ENCODE assay signal across 8 cellular contexts in the genomic region with DNA sequence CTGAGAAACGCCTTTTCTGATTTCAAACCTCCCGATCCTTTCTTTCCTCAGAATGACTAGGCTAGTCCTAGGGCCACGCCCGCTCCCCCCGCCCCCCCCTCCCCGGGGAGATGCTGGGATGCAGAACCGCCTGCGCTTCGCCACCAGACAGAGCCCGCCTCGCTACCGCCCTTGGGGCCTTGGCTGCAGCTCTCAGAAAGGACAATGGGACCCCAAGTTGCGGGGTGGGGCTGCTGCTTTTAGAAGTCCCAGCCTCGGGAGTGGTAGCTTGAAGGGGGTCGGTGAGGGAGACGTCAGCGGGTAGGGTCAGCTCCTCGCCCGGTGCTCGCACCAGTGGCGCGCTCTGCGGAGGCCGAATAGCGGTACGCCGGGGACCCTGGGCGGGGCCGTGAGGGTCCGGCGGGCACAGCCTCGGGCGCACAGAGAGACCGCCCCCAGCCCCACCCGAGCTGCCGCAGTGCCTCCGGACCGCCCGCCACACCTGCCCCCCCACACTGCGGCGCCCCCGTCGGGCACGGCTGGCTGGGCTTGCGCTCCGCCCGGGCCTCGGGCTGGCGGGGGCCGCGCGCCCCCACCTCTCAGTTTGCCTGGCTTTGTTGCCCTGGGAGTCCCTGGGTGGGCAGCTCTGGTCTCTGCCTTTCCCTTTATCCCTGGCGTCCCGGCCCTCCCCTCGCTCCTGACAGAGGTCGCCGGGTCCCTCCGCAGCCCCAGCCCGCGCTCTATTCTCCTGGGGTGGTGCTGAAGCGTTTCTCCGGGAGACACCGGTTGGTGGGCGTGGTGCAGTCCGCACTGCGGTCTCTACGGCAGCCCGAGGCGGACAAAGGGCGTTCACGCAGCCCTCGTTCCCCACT. TPM values are rescaled to one million over a fixed set of nuclear protein-coding genes. Genes with fewer than 3 reads are reported as not detected.
DNase-seq lines count a peak whose midpoint lies in the region; ATAC-seq and TF ChIP-seq lines count a peak whose summit lies in the region.

No MANE protein-coding gene starts in this region.

- no peak for TF ChIP-seq CTCF in GM10248 (IDR thresholded peaks at IDR 0.05; ENCODE audit: control extremely low read depth, extremely low read depth, low read depth, missing control alignments)
- no peak for TF ChIP-seq CTCF in neural crest cell (conservative IDR thresholded peaks at IDR 0.05)

- H3K27ac Mint-ChIP-seq in neural crest cell (ENCODE audit: unreplicated experiment), result peak overlapping the region; percentile 99

- peaks cover 57% of the 10 kb centered on the region for H3K27me3 Mint-ChIP-seq in activated T-cell treated with anti-CD3 and anti-CD28 coated beads, Interleukin-2, amount 50 U/mL, for 4 hours (ENCODE audit: low read depth)
- H3K27me3 Mint-ChIP-seq in neural crest cell (ENCODE audit: low read depth), result peaks cover 7% of the 10 kb centered on the region

- H3K9me3 Mint-ChIP-seq in activated T-cell treated with anti-CD3 and anti-CD28 coated beads, Interleukin-2, amount 50 U/mL, for 4 hours, result no peaks in the 10 kb centered on the region
- H3K9me3 Mint-ChIP-seq in neural crest cell, result peaks cover 7% of the 10 kb centered on the region

- CTCF ChIA-PET in GM10248 (lab: Yijun Ruan, JAX), result no interaction called here

- H3K4me1 Mint-ChIP-seq in activated T-cell treated with anti-CD3 and anti-CD28 coated beads, Interleukin-2, amount 50 U/mL, for 4 hours (ENCODE audit: low read depth), result peaks cover 12% of the 10 kb centered on the region
- H3K4me1 Mint-ChIP-seq in neural crest cell, result peaks cover 54% of the 10 kb centered on the region

- POLR2A ChIA-PET in GM10248 (lab: Yijun Ruan, JAX), result no interaction called here

- no peaks in the 10 kb centered on the region for H3K36me3 Mint-ChIP-seq in activated T-cell treated with anti-CD3 and anti-CD28 coated beads, Interleukin-2, amount 50 U/mL, for 4 hours (ENCODE audit: insufficient read depth)
- peaks cover 21% of the 10 kb centered on the region for H3K36me3 Mint-ChIP-seq in neural crest cell (ENCODE audit: low read depth)

- H3K4me3 Mint-ChIP-seq in activated T-cell treated with anti-CD3 and anti-CD28 coated beads, Interleukin-2, amount 50 U/mL, for 4 hours, result peak overlapping the region; percentile 31
- H3K4me3 Mint-ChIP-seq in neural crest cell, result peak overlapping the region; percentile 99

- DNase-seq in 8988T (peak; percentile 63), GM10248 (ENCODE audit: extremely low spot score) (peak; percentile 46), NCI-H128 (lab: John Stamatoyannopoulos, UW; ENCODE audit: unreplicated experiment) (peak; percentile 31), germinal center (ENCODE audit: low spot score) (peak; percentile 10), neural crest cell (ENCODE audit: low read depth, low spot score) (peak; percentile 70), NK-92 (lab: John Stamatoyannopoulos, UW; ENCODE audit: unreplicated experiment) (no peak)
- no peak for DNase-seq in activated T-cell treated with anti-CD3 and anti-CD28 coated beads, Interleukin-2, amount 50 U/mL, for 4 hours
- no peak for DNase-seq in stimulated activated CD4-positive, alpha-beta T cell treated with anti-CD3 and anti-CD28 coated beads, Interleukin-4, amount 100 ng/mL, for 24 hours

- ATAC-seq in activated T-cell treated with anti-CD3 and anti-CD28 coated beads, Interleukin-2, amount 50 U/mL, for 4 hours, result peak; percentile 20

RNA-seq across cellular contexts. Expression of gene MAP1B, which starts 1.1 kb away (rescaled TPM):
- total RNA-seq in activated T-cell treated with anti-CD3 and anti-CD28 coated beads, Interleukin-2, amount 50 U/mL, for 4 hours, result under 1 TPM; 0.16 to 0.41 (median 0.25) TPM
- total RNA-seq in neural crest cell, result 256 and 266 TPM in 2 replicates

Comparison
In these comparisons a context has a peak if more than half of its experiments do, and no peak if none do; other contexts are left out.
1. DNase-seq: peak in 8988T (single experiment), GM10248 (single experiment), NCI-H128 (single experiment), germinal center (single experiment) and neural crest cell (single experiment); none in activated T-cell treated with anti-CD3 and anti-CD28 coated beads, Interleukin-2, amount 50 U/mL, for 4 hours (single experiment), NK-92 (single experiment) and stimulated activated CD4-positive, alpha-beta T cell treated with anti-CD3 and anti-CD28 coated beads, Interleukin-4, amount 100 ng/mL, for 24 hours (single experiment).
2. RNA of gene MAP1B, which starts 1.1 kb away (total RNA-seq): 256 to 266 TPM in neural crest cell; 0.16 to 0.41 TPM in activated T-cell treated with anti-CD3 and anti-CD28 coated beads, Interleukin-2, amount 50 U/mL, for 4 hours; every median in the first group is over 100 times any median in the second.